In the genomic region with DNA sequence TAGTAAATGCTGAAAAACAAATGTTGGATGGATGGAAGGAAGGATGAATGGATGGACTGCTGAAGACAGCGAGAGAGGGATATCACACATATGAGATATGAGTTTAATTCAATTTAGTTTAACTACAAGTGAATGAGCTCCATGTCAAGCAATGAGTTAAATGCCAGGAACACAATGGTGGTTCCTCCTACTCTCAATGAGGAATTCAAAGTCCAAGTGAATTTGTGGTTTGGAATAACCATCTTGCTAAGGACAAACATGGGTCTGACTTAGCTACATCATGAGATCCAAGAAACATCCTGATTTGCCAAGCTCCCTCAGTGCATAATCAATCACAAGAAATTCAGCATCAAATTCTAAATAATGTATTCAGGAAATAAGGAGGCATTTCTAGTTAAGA, we compare ENCODE assay signal across 25 cellular contexts. TPM values are rescaled to one million over a fixed set of nuclear protein-coding genes. Genes with fewer than 3 reads are reported as not detected.
DNase-seq lines count a peak whose midpoint lies in the region; ATAC-seq, FAIRE-seq and TF ChIP-seq lines count a peak whose summit lies in the region.
"Had no signal": no experiment of that assay in that cellular context is flagged by ENCODE, and none has a peak within 500 bp of the region (broad histone marks: within the 10 kb centered on the region; RNA-seq: fewer than 3 reads in every experiment).

No MANE protein-coding gene starts in this region.

- H3K36me3 ChIP-seq in HepG2 (replicated peaks in 1 of 2; ENCODE audit: control insufficient read depth in 1 of 2, insufficient read depth in 2 of 2, low read length in 2 of 2) = peaks cover 0 to 8% of the 10 kb centered on the region in 2 experiments; a peak in 2 of 5 replicates
- H3K36me3 ChIP-seq: BE2C, MG63, SJSA1 had no signal

- TF ChIP-seq CTCF in HepG2 (CRISPR knock-in tag; IDR thresholded peaks at IDR 0.05) = no peak

- CTCF ChIA-PET in HepG2 (lab: Yijun Ruan, JAX; ENCODE audit: low intra/inter-chr PET ratio, low total read pairs) = no interaction called here

- FAIRE-seq in HepG2 (lab: Jason Lieb, UNC) = no peak
- FAIRE-seq: GM12892, H54 had no signal

- ATAC-seq in HepG2 (no peak), GM19324 (IDR thresholded peaks at IDR 0.05; ENCODE audit: low FRiP score, unreplicated experiment) (no peak)

- no peaks in the 10 kb centered on the region for H3K27me3 ChIP-seq in HepG2 (ENCODE audit: control insufficient read depth in 1 of 2, insufficient read depth in 2 of 2, low read length in 2 of 2)
- H3K27me3 ChIP-seq: MG63, SJSA1 had no signal

- POLR2A ChIA-PET in HepG2 (lab: Yijun Ruan, JAX) = interaction anchor here (0.8 to 2.0 kb wide), 4 partner anchors 8 to 54 kb away, joined by 3 to 8 read pairs (median 4); no protein-coding TSS in a partner anchor

- 100% methylated on average over 1 of the region's 1 CpG for WGBS in HepG2 (ENCODE audit: low lambda C conversion rate)

- H3K9ac ChIP-seq in HepG2 (ENCODE audit: insufficient read depth, low read depth, low read length) = no peak overlapping the region

- no peaks in the 10 kb centered on the region for H4K20me1 ChIP-seq in HepG2 (ENCODE audit: insufficient read depth, low read length)

- no peak for TF ChIP-seq POLR2A in HepG2 (IDR thresholded peaks at IDR 0.05; ENCODE audit: insufficient read depth in 1 of 2, low read depth in 2 of 2, low read length in 2 of 2)

- H2AFZ ChIP-seq in HepG2 (ENCODE audit: low read length) = no peak overlapping the region

- TF ChIP-seq EP300 in HepG2 (IDR thresholded peaks at IDR 0.05; ENCODE audit: low read depth in 2 of 2, low read length in 2 of 2) = no peak
- no peak for TF ChIP-seq EP300 in HepG2 (CRISPR knock-in tag; IDR thresholded peaks at IDR 0.05; ENCODE audit: borderline replicate concordance)

- no peak overlapping the region for H3K4me3 ChIP-seq in HepG2 (replicated peaks in 1 of 3; ENCODE audit: insufficient read depth in 1 of 3, low read depth in 2 of 3, low read length in 3 of 3)
- H3K4me3 ChIP-seq: MG63, SJSA1 had no signal

- peaks cover 64% of the 10 kb centered on the region for H3K4me1 ChIP-seq in HepG2 (ENCODE audit: insufficient read depth, low read length)
- H3K4me1 ChIP-seq: SJSA1 had no signal

- DNase-seq in GM03348 (ENCODE audit: low spot score) (peak; percentile 11), astrocyte of the hippocampus (ENCODE audit: low read depth, low spot score) (peak; percentile 37), HepG2 (ENCODE audit: low spot score) (peak; percentile 26), renal cortical epithelial cell (ENCODE audit: low read depth) (peak; percentile 77), SW 1271 (lab: John Stamatoyannopoulos, UW) (no peak), NCI-H2196 (lab: John Stamatoyannopoulos, UW; ENCODE audit: unreplicated experiment) (no peak)
- DNase-seq: BE2C, Calu3, DMS79 treated with DMSO at 0.1 percent for 48 hours, GF-D8, IMR-90, KG1, NCI-H1105 treated with DMSO at 0.1 percent for 48 hours, NCI-H2029, NCI-H2227 treated with DMSO at 0.1 percent for 48 hours, NCI-H510A, NCI-H69, Right ventricle myocardium superior, RPMI8226 had no signal

- peaks cover 2% of the 10 kb centered on the region for H3K79me2 ChIP-seq in HepG2 (ENCODE audit: insufficient read depth, low read length)

- H3K9me3 ChIP-seq in HepG2 (ENCODE audit: low read length) = no peaks in the 10 kb centered on the region
- H3K9me3 ChIP-seq: BE2C, MG63, SJSA1 had no signal

- no peak for TF ChIP-seq RAD21 in HepG2 (CRISPR knock-in tag; IDR thresholded peaks at IDR 0.05)

- in situ Hi-C loops in HepG2 (cut with HindIII; ENCODE audit: extremely low pct_ligation_motif_present, low pct_unique_long_range_greater_than_20kb) = no loop called here

- no peak overlapping the region for H3K4me2 ChIP-seq in HepG2 (ENCODE audit: low read depth, low read length)

- intact Hi-C loops in HepG2 (cut with micrococcal nuclease; ENCODE audit: unreplicated experiment) = no loop called here

- H3K27ac ChIP-seq in HepG2 (ENCODE audit: extremely low read length, insufficient read depth, low read length) = no peak overlapping the region
- H3K27ac ChIP-seq: 22Rv1, SJSA1 had no signal

- no TSS peak for BruUV-seq in HepG2 (replicated peaks; lab: Mats Ljungman, UMichigan)

TF ChIP-seq in HepG2, 621 proteins besides CTCF, POLR2A, EP300 and RAD21:
- TF ChIP-seq HNF4A (CRISPR knock-in tag; IDR thresholded peaks at IDR 0.05) = peak; percentile 51; the same call in 1 of the 2 replicates
- peak; percentile 94 for TF ChIP-seq ZNF652 (CRISPR knock-in tag; IDR thresholded peaks at IDR 0.05; ENCODE audit: borderline replicate concordance, low read depth)
- no peak for TF ChIP-seq HDAC2 (CRISPR knock-in tag; IDR thresholded peaks at IDR 0.05)
- TF ChIP-seq ZNF644 (CRISPR knock-in tag; IDR thresholded peaks at IDR 0.05; ENCODE audit: low read depth) = peak; percentile 45; the same call in 1 of the 2 replicates
- TF ChIP-seq, protein P1, sequence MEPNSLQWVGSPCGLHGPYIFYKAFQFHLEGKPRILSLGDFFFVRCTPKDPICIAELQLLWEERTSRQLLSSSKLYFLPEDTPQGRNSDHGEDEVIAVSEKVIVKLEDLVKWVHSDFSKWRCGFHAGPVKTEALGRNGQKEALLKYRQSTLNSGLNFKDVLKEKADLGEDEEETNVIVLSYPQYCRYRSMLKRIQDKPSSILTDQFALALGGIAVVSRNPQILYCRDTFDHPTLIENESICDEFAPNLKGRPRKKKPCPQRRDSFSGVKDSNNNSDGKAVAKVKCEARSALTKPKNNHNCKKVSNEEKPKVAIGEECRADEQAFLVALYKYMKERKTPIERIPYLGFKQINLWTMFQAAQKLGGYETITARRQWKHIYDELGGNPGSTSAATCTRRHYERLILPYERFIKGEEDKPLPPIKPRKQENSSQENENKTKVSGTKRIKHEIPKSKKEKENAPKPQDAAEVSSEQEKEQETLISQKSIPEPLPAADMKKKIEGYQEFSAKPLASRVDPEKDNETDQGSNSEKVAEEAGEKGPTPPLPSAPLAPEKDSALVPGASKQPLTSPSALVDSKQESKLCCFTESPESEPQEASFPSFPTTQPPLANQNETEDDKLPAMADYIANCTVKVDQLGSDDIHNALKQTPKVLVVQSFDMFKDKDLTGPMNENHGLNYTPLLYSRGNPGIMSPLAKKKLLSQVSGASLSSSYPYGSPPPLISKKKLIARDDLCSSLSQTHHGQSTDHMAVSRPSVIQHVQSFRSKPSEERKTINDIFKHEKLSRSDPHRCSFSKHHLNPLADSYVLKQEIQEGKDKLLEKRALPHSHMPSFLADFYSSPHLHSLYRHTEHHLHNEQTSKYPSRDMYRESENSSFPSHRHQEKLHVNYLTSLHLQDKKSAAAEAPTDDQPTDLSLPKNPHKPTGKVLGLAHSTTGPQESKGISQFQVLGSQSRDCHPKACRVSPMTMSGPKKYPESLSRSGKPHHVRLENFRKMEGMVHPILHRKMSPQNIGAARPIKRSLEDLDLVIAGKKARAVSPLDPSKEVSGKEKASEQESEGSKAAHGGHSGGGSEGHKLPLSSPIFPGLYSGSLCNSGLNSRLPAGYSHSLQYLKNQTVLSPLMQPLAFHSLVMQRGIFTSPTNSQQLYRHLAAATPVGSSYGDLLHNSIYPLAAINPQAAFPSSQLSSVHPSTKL (CRISPR knock-in tag; IDR thresholded peaks at IDR 0.05) = peak; percentile 38; the same call in 1 of the 2 replicates
- no peak for TF ChIP-seq PCBP2 (optimal IDR thresholded peaks at IDR 0.05; ENCODE audit: low read depth, low read length, poor library complexity, severe bottlenecking)
TF ChIP-seq in HepG2: peak in this region for 4.

RNA-seq across cellular contexts. Expression of gene PPP2R1B, which starts 26.1 kb away (rescaled TPM):
- 56.8 and 93.9 TPM in 2 replicates for total RNA-seq in HepG2 (2016; rRNA removed; fragmentation: Illumina TruSeq; extraction: Trizol)
- 9.8 and 10.6 TPM in 2 replicates for total RNA-seq in HepG2 (2016; cell fraction: cytosol; rRNA removed; fragmentation: Illumina TruSeq; extraction: Trizol; ENCODE audit: low read depth)
- 54.4 and 91.0 TPM in 2 replicates for total RNA-seq in HepG2 (2016; cell fraction: insoluble cytoplasmic fraction; rRNA removed; fragmentation: Illumina TruSeq; extraction: Trizol)
- 14.0 and 18.1 TPM in 2 replicates for total RNA-seq in HepG2 (2016; cell fraction: membrane; rRNA removed; fragmentation: Illumina TruSeq; extraction: Trizol)
- total RNA-seq in HepG2 (2016; cell fraction: nucleus; rRNA removed; fragmentation: Illumina TruSeq; extraction: Trizol) = 40.7 and 41.0 TPM in 2 replicates
- polyA plus RNA-seq in HepG2 (2011; rRNA removed) = 20.9 and 22.1 TPM in 2 replicates
- polyA plus RNA-seq in HepG2 (2011; cell fraction: cytosol; rRNA removed) = 13.4 and 16.6 TPM in 2 replicates
- polyA plus RNA-seq in HepG2 (2011; cell fraction: nucleus; rRNA removed) = 34.8 and 48.7 TPM in 2 replicates
- polyA plus RNA-seq in HepG2 (2012) = 17.9 and 20.4 TPM in 2 replicates
- polyA plus RNA-seq in HepG2 (2016; cell fraction: cytosol; fragmentation: Illumina TruSeq; extraction: Trizol; ENCODE audit: low read depth) = 1.4 and 2.1 TPM in 2 replicates
- polyA plus RNA-seq in HepG2 (2016; cell fraction: insoluble cytoplasmic fraction; fragmentation: Illumina TruSeq; extraction: Trizol; ENCODE audit: low read depth) = 48.5 and 52.1 TPM in 2 replicates
- polyA plus RNA-seq in HepG2 (2016; cell fraction: membrane; fragmentation: Illumina TruSeq; extraction: Trizol; ENCODE audit: low read depth) = 4.7 and 5.1 TPM in 2 replicates
- polyA plus RNA-seq in HepG2 (2016; cell fraction: nucleus; fragmentation: Illumina TruSeq; extraction: Trizol; ENCODE audit: insufficient read depth, low read depth) = 33.7 and 36.2 TPM in 2 replicates
- polyA minus RNA-seq in HepG2 (2011; rRNA and poly(A)+ RNA removed; ENCODE audit: low replicate concordance) = 41.9 and 53.6 TPM in 2 replicates
- 24.9 and 26.4 TPM in 2 replicates for polyA minus RNA-seq in HepG2 (2011; cell fraction: cytosol; rRNA and poly(A)+ RNA removed)
- polyA minus RNA-seq in HepG2 (2011; cell fraction: nucleus; rRNA and poly(A)+ RNA removed) = 62.1 and 67.5 TPM in 2 replicates
- 64.3 and 93.9 TPM in 2 replicates for total RNA-seq in renal cortical epithelial cell

Comparison
In these comparisons a context has a peak if more than half of its experiments do, and no peak if none do; other contexts are left out.
1. DNase-seq: peak in GM03348 (single experiment), astrocyte of the hippocampus (single experiment), HepG2 (single experiment) and renal cortical epithelial cell (single experiment); none in SW 1271 (0 of 2) and NCI-H2196 (single experiment).